In the genomic region with DNA sequence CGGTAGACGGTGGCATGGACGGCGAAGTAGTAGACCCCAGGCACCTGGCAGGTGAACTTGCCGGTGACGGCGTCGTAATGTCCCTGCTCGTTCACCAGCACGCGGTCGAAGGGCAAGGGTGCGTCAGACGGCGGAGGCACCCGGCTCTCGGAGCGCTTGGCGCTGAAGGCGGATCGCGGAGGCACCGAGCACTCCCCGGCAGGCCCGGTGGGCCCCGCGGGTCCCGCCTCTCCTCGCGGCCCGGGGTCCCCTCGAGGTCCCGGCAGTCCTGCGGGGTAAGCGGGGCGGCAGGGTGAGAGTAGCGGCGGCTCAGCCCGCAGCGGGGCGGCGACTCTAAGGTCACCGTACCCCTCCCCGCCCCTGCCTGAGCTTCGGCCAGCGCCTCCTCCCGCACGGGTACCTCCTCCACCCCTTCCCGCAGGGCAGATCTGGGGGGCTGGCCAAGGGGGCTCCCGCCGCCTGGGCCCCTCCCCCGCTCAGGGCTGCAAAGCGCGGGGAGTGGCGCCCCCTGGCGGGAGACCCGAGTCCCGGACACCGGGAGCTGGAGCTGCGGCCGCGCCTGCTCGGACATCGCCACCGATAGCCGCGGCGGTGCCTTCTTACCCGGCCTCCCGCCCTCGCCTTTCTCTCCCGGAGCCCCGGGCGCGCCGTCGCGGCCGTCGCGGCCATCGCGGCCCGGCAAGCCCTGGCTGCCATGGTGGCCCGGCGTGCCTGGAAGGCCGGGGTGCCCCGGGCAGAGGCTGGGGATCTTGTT, we compare ENCODE assay signal across 9 cellular contexts. TPM values are rescaled to one million over a fixed set of nuclear protein-coding genes. Genes with fewer than 3 reads are reported as not detected.
DNase-seq lines count a peak whose midpoint lies in the region; ATAC-seq, FAIRE-seq and TF ChIP-seq lines count a peak whose summit lies in the region.
"Had no signal": no experiment of that assay in that cellular context is flagged by ENCODE, and none has a peak within 500 bp of the region (broad histone marks: within the 10 kb centered on the region; RNA-seq: fewer than 3 reads in every experiment).

No MANE protein-coding gene starts in this region.

- H3K4me3 ChIP-seq in neural progenitor cell = peak overlapping the region; percentile 77

- H3K4me1 ChIP-seq in neural progenitor cell = peaks cover 51% of the 10 kb centered on the region

- peaks cover 57% of the 10 kb centered on the region for H3K4me1 Mint-ChIP-seq in neural progenitor cell

- H3K4me2 ChIP-seq in neural progenitor cell = peak overlapping the region; percentile 99
- H3K4me2 ChIP-seq: KMS-11 had no signal

- no peaks in the 10 kb centered on the region for H3K9me3 ChIP-seq in neural progenitor cell (ENCODE audit: low read depth)

- H3K79me2 ChIP-seq in neural progenitor cell (ENCODE audit: low read depth) = peaks cover 31% of the 10 kb centered on the region

- peak overlapping the region; percentile 97 for H2AFZ ChIP-seq in neural progenitor cell (replicated peaks)

- H3K27me3 ChIP-seq in neural progenitor cell = peaks cover 47% of the 10 kb centered on the region

- peak; percentile 94 for TF ChIP-seq CTCF in neural progenitor cell (IDR thresholded peaks at IDR 0.05)

- H3K27ac ChIP-seq in neural progenitor cell = no peak overlapping the region
- H3K27ac ChIP-seq: KMS-11 had no signal

- H3F3A ChIP-seq in neural progenitor cell (ENCODE audit: low read depth) = peaks cover 41% of the 10 kb centered on the region

- H4K20me1 ChIP-seq in neural progenitor cell (ENCODE audit: low read depth) = peaks cover 17% of the 10 kb centered on the region

- H3K36me3 Mint-ChIP-seq in neural progenitor cell = peaks cover 5% of the 10 kb centered on the region

- peak overlapping the region; percentile 100 for H3K4me3 Mint-ChIP-seq in neural progenitor cell

- DNase-seq in C1 segment of cervical spinal cord (lab: John Stamatoyannopoulos, UW) = peak in 11 of 14 donors; percentile 45 to 82 (median 54)
- peak; percentile 64 for DNase-seq in HK-2 (ENCODE audit: unreplicated experiment)
- DNase-seq in activated naive CD4-positive, alpha-beta T cell treated with anti-CD3 and anti-CD28 coated beads, Interleukin-2, amount 50 U/mL, for 16 hours = peak; percentile 42
- DNase-seq in frontal cortex (ENCODE audit: low spot score in 2 of 2) = peak; percentile 88 to 90
- DNase-seq in neural progenitor cell (ENCODE audit: low spot score) = peak; percentile 94
- DNase-seq in NCI-H2171 (lab: John Stamatoyannopoulos, UW) = no peak
- DNase-seq in SW480 (ENCODE audit: low spot score) = no peak

- H3K36me3 ChIP-seq in neural progenitor cell = no peaks in the 10 kb centered on the region

- no peak for FAIRE-seq in frontal cortex (lab: Jason Lieb, UNC)

- no peak overlapping the region for H3K27ac Mint-ChIP-seq in neural progenitor cell

- H3K27me3 Mint-ChIP-seq in neural progenitor cell (ENCODE audit: insufficient read depth, low read depth) = peaks cover 18% of the 10 kb centered on the region

- no peak for ATAC-seq in GM19467 (IDR thresholded peaks at IDR 0.05; ENCODE audit: unreplicated experiment)

- no peak overlapping the region for H3K9ac ChIP-seq in neural progenitor cell
- H3K9ac ChIP-seq: KMS-11 had no signal

- no peaks in the 10 kb centered on the region for H3K9me3 Mint-ChIP-seq in neural progenitor cell

RNA-seq across cellular contexts. Expression of a gene that starts 0.9 kb away (rescaled TPM):
- 2.4 TPM for total RNA-seq in frontal cortex
- 0.90 and 3.4 TPM in 2 replicates for total RNA-seq in neural progenitor cell (ENCODE audit: low replicate concordance)

RNA-seq across cellular contexts. Expression of a gene that starts 5.4 kb away (rescaled TPM):
- total RNA-seq in frontal cortex (2.9 TPM), neural progenitor cell (ENCODE audit: low replicate concordance) (17.1 and 48.2 TPM in 2 replicates)

RNA-seq across cellular contexts. Expression of a gene that starts 6.7 kb away (rescaled TPM):
- total RNA-seq in frontal cortex (not detected), neural progenitor cell (ENCODE audit: low replicate concordance) (not detected in 2 replicates)

RNA-seq across cellular contexts. Expression of a gene that starts 22.8 kb away (rescaled TPM):
- total RNA-seq in frontal cortex = 11.4 TPM
- total RNA-seq in neural progenitor cell (ENCODE audit: low replicate concordance) = 23.3 and 28.2 TPM in 2 replicates

RNA-seq across cellular contexts. Expression of a gene that starts 41.7 kb away (rescaled TPM):
- 2.4 TPM for total RNA-seq in frontal cortex
- total RNA-seq in neural progenitor cell (ENCODE audit: low replicate concordance) = 2.1 and 2.6 TPM in 2 replicates

Comparison
In these comparisons a context has a peak if more than half of its experiments do, and no peak if none do; other contexts are left out.
1. DNase-seq: peak in C1 segment of cervical spinal cord (11 of 14), HK-2 (single experiment), activated naive CD4-positive, alpha-beta T cell treated with anti-CD3 and anti-CD28 coated beads, Interleukin-2, amount 50 U/mL, for 16 hours (single experiment), frontal cortex (2 of 2) and neural progenitor cell (single experiment); none in NCI-H2171 (single experiment) and SW480 (single experiment).